1 cellular context compared by ENCODE assay signal in the genomic region with DNA sequence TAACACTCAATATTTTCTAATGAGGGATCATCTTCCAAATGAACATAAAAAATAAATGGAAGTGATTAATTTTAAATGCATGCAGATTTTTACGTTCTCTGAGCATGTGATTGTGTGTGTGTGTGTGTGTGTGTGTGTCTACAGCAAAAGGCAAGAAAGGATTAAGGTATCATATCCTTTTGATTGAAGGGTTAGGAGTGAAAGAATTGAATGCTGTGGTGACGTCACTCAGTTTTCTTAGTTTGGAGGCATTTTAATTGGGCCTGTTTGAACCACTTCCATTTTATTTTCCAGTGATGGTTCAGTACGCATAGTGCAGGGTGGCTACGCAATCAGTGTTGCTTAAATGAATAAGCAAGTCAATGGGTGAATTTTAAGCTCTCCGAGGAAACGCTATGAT.
TF ChIP-seq lines count a peak whose summit lies in the region.

No MANE protein-coding gene starts in this region.

TF ChIP-seq in HEK293, 187 proteins besides CTCF, POLR2A, EP300 and RAD21 (continued from another document):
- TF ChIP-seq, protein P1, sequence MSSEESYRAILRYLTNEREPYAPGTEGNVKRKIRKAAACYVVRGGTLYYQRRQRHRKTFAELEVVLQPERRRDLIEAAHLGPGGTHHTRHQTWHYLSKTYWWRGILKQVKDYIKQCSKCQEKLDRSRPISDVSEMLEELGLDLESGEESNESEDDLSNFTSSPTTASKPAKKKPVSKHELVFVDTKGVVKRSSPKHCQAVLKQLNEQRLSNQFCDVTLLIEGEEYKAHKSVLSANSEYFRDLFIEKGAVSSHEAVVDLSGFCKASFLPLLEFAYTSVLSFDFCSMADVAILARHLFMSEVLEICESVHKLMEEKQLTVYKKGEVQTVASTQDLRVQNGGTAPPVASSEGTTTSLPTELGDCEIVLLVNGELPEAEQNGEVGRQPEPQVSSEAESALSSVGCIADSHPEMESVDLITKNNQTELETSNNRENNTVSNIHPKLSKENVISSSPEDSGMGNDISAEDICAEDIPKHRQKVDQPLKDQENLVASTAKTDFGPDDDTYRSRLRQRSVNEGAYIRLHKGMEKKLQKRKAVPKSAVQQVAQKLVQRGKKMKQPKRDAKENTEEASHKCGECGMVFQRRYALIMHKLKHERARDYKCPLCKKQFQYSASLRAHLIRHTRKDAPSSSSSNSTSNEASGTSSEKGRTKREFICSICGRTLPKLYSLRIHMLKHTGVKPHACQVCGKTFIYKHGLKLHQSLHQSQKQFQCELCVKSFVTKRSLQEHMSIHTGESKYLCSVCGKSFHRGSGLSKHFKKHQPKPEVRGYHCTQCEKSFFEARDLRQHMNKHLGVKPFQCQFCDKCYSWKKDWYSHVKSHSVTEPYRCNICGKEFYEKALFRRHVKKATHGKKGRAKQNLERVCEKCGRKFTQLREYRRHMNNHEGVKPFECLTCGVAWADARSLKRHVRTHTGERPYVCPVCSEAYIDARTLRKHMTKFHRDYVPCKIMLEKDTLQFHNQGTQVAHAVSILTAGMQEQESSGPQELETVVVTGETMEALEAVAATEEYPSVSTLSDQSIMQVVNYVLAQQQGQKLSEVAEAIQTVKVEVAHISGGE (tag by site-specific recombination; conservative IDR thresholded peaks at IDR 0.05; ENCODE audit: low read depth) = no peak
- TF ChIP-seq, protein P2, sequence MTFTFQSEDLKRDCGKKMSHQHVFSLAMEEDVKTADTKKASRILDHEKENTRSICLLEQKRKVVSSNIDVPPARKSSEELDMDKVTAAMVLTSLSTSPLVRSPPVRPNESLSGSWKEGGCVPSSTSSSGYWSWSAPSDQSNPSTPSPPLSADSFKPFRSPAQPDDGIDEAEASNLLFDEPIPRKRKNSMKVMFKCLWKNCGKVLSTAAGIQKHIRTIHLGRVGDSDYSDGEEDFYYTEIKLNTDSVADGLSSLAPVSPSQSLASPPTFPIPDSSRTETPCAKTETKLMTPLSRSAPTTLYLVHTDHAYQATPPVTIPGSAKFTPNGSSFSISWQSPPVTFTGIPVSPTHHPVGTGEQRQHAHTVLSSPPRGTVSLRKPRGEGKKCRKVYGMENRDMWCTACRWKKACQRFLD (tag by site-specific recombination; IDR thresholded peaks at IDR 0.05) = no peak
- TF ChIP-seq ZNF311 (tag by site-specific recombination; IDR thresholded peaks at IDR 0.05; ENCODE audit: borderline replicate concordance) = no peak
- TF ChIP-seq, protein P3, sequence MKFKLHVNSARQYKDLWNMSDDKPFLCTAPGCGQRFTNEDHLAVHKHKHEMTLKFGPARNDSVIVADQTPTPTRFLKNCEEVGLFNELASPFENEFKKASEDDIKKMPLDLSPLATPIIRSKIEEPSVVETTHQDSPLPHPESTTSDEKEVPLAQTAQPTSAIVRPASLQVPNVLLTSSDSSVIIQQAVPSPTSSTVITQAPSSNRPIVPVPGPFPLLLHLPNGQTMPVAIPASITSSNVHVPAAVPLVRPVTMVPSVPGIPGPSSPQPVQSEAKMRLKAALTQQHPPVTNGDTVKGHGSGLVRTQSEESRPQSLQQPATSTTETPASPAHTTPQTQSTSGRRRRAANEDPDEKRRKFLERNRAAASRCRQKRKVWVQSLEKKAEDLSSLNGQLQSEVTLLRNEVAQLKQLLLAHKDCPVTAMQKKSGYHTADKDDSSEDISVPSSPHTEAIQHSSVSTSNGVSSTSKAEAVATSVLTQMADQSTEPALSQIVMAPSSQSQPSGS (tag by site-specific recombination; IDR thresholded peaks at IDR 0.05; ENCODE audit: low read depth) = peak; percentile 88
- no peak for TF ChIP-seq MEIS1 (CRISPR knock-in tag; IDR thresholded peaks at IDR 0.05; ENCODE audit: borderline replicate concordance)
- TF ChIP-seq ZNF677 (tag by site-specific recombination; IDR thresholded peaks at IDR 0.05) = no peak
- TF ChIP-seq ZNF843 (tag by site-specific recombination; IDR thresholded peaks at IDR 0.05) = 0 out of 2 replicates have a peak, but pooled peaks have one; percentile 23
- TF ChIP-seq ZNF146 (tag by site-specific recombination; IDR thresholded peaks at IDR 0.05) = no peak
- TF ChIP-seq ZNF585B (tag by site-specific recombination; IDR thresholded peaks at IDR 0.05) = no peak
- no peak for TF ChIP-seq REPIN1 (tag by site-specific recombination; IDR thresholded peaks at IDR 0.05; ENCODE audit: low read depth)
- TF ChIP-seq ZNF24 (tag by site-specific recombination; IDR thresholded peaks at IDR 0.05) = peak; percentile 41; the same call in 1 of the 2 replicates
- TF ChIP-seq SP7 (tag by site-specific recombination; IDR thresholded peaks at IDR 0.05) = peak; percentile 64
- TF ChIP-seq KLF16 (tag by site-specific recombination; IDR thresholded peaks at IDR 0.05) = no peak
- TF ChIP-seq ZNF404 (tag by site-specific recombination; IDR thresholded peaks at IDR 0.05) = no peak
- TF ChIP-seq, protein P4, sequence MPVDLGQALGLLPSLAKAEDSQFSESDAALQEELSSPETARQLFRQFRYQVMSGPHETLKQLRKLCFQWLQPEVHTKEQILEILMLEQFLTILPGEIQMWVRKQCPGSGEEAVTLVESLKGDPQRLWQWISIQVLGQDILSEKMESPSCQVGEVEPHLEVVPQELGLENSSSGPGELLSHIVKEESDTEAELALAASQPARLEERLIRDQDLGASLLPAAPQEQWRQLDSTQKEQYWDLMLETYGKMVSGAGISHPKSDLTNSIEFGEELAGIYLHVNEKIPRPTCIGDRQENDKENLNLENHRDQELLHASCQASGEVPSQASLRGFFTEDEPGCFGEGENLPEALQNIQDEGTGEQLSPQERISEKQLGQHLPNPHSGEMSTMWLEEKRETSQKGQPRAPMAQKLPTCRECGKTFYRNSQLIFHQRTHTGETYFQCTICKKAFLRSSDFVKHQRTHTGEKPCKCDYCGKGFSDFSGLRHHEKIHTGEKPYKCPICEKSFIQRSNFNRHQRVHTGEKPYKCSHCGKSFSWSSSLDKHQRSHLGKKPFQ (tag by site-specific recombination; IDR thresholded peaks at IDR 0.05) = no peak
- peak; percentile 29; the same call in 1 of the 2 replicates for TF ChIP-seq FEZF1 (tag by site-specific recombination; IDR thresholded peaks at IDR 0.05)
- TF ChIP-seq ZNF776 (tag by site-specific recombination; IDR thresholded peaks at IDR 0.05; ENCODE audit: borderline replicate concordance) = no peak
- no peak for TF ChIP-seq GLI2 (tag by site-specific recombination; IDR thresholded peaks at IDR 0.05; ENCODE audit: borderline replicate concordance, low read depth)
- TF ChIP-seq, protein P5, sequence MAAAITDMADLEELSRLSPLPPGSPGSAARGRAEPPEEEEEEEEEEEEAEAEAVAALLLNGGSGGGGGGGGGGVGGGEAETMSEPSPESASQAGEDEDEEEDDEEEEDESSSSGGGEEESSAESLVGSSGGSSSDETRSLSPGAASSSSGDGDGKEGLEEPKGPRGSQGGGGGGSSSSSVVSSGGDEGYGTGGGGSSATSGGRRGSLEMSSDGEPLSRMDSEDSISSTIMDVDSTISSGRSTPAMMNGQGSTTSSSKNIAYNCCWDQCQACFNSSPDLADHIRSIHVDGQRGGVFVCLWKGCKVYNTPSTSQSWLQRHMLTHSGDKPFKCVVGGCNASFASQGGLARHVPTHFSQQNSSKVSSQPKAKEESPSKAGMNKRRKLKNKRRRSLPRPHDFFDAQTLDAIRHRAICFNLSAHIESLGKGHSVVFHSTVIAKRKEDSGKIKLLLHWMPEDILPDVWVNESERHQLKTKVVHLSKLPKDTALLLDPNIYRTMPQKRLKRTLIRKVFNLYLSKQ (tag by site-specific recombination; IDR thresholded peaks at IDR 0.05; ENCODE audit: borderline replicate concordance) = no peak
- TF ChIP-seq, protein P6, sequence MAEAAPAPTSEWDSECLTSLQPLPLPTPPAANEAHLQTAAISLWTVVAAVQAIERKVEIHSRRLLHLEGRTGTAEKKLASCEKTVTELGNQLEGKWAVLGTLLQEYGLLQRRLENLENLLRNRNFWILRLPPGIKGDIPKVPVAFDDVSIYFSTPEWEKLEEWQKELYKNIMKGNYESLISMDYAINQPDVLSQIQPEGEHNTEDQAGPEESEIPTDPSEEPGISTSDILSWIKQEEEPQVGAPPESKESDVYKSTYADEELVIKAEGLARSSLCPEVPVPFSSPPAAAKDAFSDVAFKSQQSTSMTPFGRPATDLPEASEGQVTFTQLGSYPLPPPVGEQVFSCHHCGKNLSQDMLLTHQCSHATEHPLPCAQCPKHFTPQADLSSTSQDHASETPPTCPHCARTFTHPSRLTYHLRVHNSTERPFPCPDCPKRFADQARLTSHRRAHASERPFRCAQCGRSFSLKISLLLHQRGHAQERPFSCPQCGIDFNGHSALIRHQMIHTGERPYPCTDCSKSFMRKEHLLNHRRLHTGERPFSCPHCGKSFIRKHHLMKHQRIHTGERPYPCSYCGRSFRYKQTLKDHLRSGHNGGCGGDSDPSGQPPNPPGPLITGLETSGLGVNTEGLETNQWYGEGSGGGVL (tag by site-specific recombination; IDR thresholded peaks at IDR 0.05) = no peak
- TF ChIP-seq SCRT2 (tag by site-specific recombination; IDR thresholded peaks at IDR 0.05) = no peak
- TF ChIP-seq ZNF544 (tag by site-specific recombination; IDR thresholded peaks at IDR 0.05) = no peak
- no peak for TF ChIP-seq SP2 (tag by site-specific recombination; IDR thresholded peaks at IDR 0.05)
TF ChIP-seq in HEK293: peak in this region for 6.
